1 cellular context compared by ENCODE assay signal in the genomic region with DNA sequence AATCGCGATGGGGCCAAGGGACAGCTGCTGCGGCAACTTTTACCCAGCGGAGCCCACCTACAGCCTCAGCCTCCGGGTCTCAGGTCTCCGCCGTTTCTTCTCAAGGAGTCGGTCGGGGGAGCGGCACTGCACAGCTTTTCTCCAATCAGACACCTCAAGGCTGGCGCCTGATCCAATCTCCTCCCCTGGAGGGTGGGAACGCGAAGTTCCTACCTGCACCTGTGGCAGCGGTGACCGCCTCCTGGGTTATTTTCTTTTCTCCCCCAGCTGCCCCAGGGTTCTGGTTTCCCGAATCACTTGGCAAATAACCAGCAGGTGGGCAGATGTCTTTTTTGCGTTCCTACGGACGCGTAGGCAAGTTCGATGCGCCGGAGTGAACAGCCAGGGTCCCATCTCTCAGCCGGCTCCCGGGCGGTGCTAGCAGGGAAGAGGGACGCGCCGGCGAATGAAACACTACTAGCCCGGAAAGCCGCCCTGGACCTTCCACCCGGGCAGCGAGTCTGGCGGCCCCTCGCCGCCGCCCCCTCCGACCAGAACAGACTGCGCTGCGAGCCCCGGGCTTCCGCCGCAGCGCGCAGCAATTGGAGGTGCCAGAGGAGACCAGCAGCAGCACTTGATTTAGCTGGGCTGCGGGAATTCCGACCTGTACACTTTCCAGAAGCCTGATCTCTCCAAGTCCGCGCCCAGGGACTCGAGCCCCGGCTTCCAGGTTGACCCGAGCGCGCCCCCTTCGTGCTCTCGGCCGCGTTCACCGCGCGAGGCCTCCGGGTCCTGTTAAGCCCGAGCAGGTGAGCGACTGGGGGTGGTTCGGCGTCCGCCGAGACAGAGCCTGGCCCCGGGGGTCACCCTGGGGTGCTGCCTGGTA.
A peak's percentile ranks its signal among the peaks of the same experiment; 100 is the strongest.
TF ChIP-seq lines count a peak whose summit lies in the region.

A gene with protein sequence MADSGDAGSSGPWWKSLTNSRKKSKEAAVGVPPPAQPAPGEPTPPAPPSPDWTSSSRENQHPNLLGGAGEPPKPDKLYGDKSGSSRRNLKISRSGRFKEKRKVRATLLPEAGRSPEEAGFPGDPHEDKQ (plus strand): TSS at position 246 of the 865 bp plus-strand sequence. CDS start 2,495 bp downstream, outside the sequence.

TF ChIP-seq in HEK293, 187 proteins besides CTCF, POLR2A, EP300 and RAD21 (continued from another document):
- TF ChIP-seq ZNF830 (tag by site-specific recombination; IDR thresholded peaks at IDR 0.05; ENCODE audit: low read depth) (no peak), ZNF423 (tag by site-specific recombination; IDR thresholded peaks at IDR 0.05) (peak; percentile 67), GLI2 (tag by site-specific recombination; IDR thresholded peaks at IDR 0.05; ENCODE audit: borderline replicate concordance, low read depth) (no peak), ZFP69B (tag by site-specific recombination; IDR thresholded peaks at IDR 0.05) (no peak), ZNF768 (tag by site-specific recombination; IDR thresholded peaks at IDR 0.05) (no peak), ZNF132 (tag by site-specific recombination; IDR thresholded peaks at IDR 0.05; ENCODE audit: borderline replicate concordance) (no peak), ZNF23 (tag by site-specific recombination; IDR thresholded peaks at IDR 0.05; ENCODE audit: borderline replicate concordance) (no peak), ZNF555 (tag by site-specific recombination; conservative IDR thresholded peaks at IDR 0.05) (no peak), ZNF76 (tag by site-specific recombination; IDR thresholded peaks at IDR 0.05; ENCODE audit: borderline replicate concordance, low read depth) (peak; percentile 38), ZNF837 (tag by site-specific recombination; IDR thresholded peaks at IDR 0.05) (no peak), ZNF707 (tag by site-specific recombination; IDR thresholded peaks at IDR 0.05) (no peak), PRDM4 (tag by site-specific recombination; IDR thresholded peaks at IDR 0.05) (no peak), ZNF514 (tag by site-specific recombination; IDR thresholded peaks at IDR 0.05) (no peak), ZEB2 (tag by site-specific recombination; IDR thresholded peaks at IDR 0.05) (peak; percentile 29; the same call in 1 of the 2 replicates), PATZ1 (tag by site-specific recombination; IDR thresholded peaks at IDR 0.05) (peak; percentile 74), MYNN (tag by site-specific recombination; IDR thresholded peaks at IDR 0.05; ENCODE audit: borderline replicate concordance) (no peak), ZNF211 (tag by site-specific recombination; IDR thresholded peaks at IDR 0.05; ENCODE audit: low read depth) (no peak), ZNF404 (tag by site-specific recombination; IDR thresholded peaks at IDR 0.05) (no peak), ZNF366 (tag by site-specific recombination; conservative IDR thresholded peaks at IDR 0.05) (peak; percentile 48; the same call in 1 of the 2 replicates), ZNF654 (tag by site-specific recombination; IDR thresholded peaks at IDR 0.05; ENCODE audit: low read depth) (no peak), ZBTB20 (tag by site-specific recombination; IDR thresholded peaks at IDR 0.05) (peak; percentile 92), GLIS2 (tag by site-specific recombination; IDR thresholded peaks at IDR 0.05) (peak; percentile 76), KLF16 (tag by site-specific recombination; IDR thresholded peaks at IDR 0.05) (0 out of 2 replicates have a peak, but pooled peaks have one; percentile 20), ZNF391 (tag by site-specific recombination; IDR thresholded peaks at IDR 0.05; ENCODE audit: borderline replicate concordance, low read depth) (no peak), ZNF571 (tag by site-specific recombination; IDR thresholded peaks at IDR 0.05) (no peak), ZBTB11 (tag by site-specific recombination; conservative IDR thresholded peaks at IDR 0.05; ENCODE audit: low read depth) (peak; percentile 40; the same call in 1 of the 2 replicates), ZNF341 (tag by site-specific recombination; IDR thresholded peaks at IDR 0.05; ENCODE audit: low read depth) (peak; percentile 92), BCL11B (tag by site-specific recombination; IDR thresholded peaks at IDR 0.05; ENCODE audit: low read depth) (no peak), ZNF530 (tag by site-specific recombination; IDR thresholded peaks at IDR 0.05; ENCODE audit: low read depth) (no peak), ZNF580 (tag by site-specific recombination; IDR thresholded peaks at IDR 0.05) (no peak), ZNF335 (tag by site-specific recombination; conservative IDR thresholded peaks at IDR 0.05) (no peak), ZNF324 (tag by site-specific recombination; IDR thresholded peaks at IDR 0.05) (no peak), ZNF266 (tag by site-specific recombination; IDR thresholded peaks at IDR 0.05; ENCODE audit: low read depth) (no peak), ZNF785 (tag by site-specific recombination; IDR thresholded peaks at IDR 0.05) (no peak)
- TF ChIP-seq, protein P1, sequence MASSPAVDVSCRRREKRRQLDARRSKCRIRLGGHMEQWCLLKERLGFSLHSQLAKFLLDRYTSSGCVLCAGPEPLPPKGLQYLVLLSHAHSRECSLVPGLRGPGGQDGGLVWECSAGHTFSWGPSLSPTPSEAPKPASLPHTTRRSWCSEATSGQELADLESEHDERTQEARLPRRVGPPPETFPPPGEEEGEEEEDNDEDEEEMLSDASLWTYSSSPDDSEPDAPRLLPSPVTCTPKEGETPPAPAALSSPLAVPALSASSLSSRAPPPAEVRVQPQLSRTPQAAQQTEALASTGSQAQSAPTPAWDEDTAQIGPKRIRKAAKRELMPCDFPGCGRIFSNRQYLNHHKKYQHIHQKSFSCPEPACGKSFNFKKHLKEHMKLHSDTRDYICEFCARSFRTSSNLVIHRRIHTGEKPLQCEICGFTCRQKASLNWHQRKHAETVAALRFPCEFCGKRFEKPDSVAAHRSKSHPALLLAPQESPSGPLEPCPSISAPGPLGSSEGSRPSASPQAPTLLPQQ (tag by site-specific recombination; IDR thresholded peaks at IDR 0.05), result no peak
- TF ChIP-seq, protein P2, sequence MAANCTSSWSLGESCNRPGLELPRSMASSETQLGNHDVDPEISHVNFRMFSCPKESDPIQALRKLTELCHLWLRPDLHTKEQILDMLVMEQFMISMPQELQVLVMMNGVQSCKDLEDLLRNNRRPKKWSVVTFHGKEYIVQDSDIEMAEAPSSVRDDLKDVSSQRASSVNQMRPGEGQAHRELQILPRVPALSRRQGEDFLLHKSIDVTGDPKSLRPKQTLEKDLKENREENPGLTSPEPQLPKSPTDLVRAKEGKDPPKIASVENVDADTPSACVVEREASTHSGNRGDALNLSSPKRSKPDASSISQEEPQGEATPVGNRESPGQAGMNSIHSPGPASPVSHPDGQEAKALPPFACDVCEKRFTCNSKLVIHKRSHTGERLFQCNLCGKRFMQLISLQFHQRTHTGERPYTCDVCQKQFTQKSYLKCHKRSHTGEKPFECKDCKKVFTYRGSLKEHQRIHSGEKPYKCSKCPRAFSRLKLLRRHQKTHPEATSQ (tag by site-specific recombination; IDR thresholded peaks at IDR 0.05), result no peak
- TF ChIP-seq, protein P3, sequence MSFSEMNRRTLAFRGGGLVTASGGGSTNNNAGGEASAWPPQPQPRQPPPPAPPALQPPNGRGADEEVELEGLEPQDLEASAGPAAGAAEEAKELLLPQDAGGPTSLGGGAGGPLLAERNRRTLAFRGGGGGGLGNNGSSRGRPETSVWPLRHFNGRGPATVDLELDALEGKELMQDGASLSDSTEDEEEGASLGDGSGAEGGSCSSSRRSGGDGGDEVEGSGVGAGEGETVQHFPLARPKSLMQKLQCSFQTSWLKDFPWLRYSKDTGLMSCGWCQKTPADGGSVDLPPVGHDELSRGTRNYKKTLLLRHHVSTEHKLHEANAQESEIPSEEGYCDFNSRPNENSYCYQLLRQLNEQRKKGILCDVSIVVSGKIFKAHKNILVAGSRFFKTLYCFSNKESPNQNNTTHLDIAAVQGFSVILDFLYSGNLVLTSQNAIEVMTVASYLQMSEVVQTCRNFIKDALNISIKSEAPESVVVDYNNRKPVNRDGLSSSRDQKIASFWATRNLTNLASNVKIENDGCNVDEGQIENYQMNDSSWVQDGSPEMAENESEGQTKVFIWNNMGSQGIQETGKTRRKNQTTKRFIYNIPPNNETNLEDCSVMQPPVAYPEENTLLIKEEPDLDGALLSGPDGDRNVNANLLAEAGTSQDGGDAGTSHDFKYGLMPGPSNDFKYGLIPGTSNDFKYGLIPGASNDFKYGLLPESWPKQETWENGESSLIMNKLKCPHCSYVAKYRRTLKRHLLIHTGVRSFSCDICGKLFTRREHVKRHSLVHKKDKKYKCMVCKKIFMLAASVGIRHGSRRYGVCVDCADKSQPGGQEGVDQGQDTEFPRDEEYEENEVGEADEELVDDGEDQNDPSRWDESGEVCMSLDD (tag by site-specific recombination; IDR thresholded peaks at IDR 0.05), result no peak
TF ChIP-seq in HEK293: peak in this region for 28.
